In the genomic region with DNA sequence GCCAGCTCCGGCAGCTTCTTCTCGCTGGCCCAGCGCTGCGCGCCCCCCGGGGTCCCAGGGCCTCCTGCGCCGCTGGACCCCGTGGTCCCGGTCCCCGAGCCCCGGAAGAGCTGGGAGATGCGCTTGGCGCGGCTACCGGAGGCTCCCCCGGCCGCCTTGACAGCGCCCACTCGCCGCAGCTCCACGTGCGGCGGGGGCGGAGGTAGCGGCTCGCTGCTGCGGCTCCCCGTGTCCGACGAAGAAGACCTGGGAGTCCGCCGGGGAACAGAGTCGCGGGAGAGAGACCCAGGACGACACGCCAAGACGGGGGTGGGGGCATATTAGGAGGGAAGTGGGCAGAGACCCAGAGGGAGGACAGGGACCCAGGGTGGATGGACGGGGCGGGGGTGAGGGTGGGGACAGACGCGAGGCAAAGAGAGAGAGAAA, we compare ENCODE assay signal across 9 cellular contexts. TPM values are rescaled to one million over a fixed set of nuclear protein-coding genes. Genes with fewer than 3 reads are reported as not detected.
DNase-seq lines count a peak whose midpoint lies in the region; ATAC-seq, FAIRE-seq and TF ChIP-seq lines count a peak whose summit lies in the region.
"Had no signal": no experiment of that assay in that cellular context is flagged by ENCODE, and none has a peak within 500 bp of the region (broad histone marks: within the 10 kb centered on the region; RNA-seq: fewer than 3 reads in every experiment).

No MANE protein-coding gene starts in this region.

- H3K4me1 ChIP-seq in right atrium auricular region: peaks cover 0 to 17% of the 10 kb centered on the region in 2 donors
- peaks cover 5% of the 10 kb centered on the region for H3K4me1 ChIP-seq in mesendoderm (ENCODE audit: control insufficient read depth, low read depth, low read length)

- H3K18ac ChIP-seq in mesendoderm (ENCODE audit: low read length): peak overlapping the region; percentile 25

- TF ChIP-seq CTCF in right atrium auricular region (IDR thresholded peaks at IDR 0.05): no peak

- H3K36me3 ChIP-seq in right atrium auricular region (no peaks in the 10 kb centered on the region), mesendoderm (ENCODE audit: control insufficient read depth, insufficient read depth, low read length) (no peaks in the 10 kb centered on the region)

- H3K27ac ChIP-seq in right atrium auricular region (peak overlapping the region; percentile 79 to 80), cingulate gyrus (ENCODE audit: low read depth, low read length) (peak overlapping the region; percentile 54), mesendoderm (ENCODE audit: low read depth, low read length) (no peak overlapping the region)

- H3K23ac ChIP-seq in mesendoderm (ENCODE audit: low read length): no peak overlapping the region

- no peak overlapping the region for H2BK5ac ChIP-seq in mesendoderm (ENCODE audit: low read length)

- H3K4me2 ChIP-seq in mesendoderm (ENCODE audit: low read length): peak overlapping the region; percentile 95

- intact Hi-C loops in cardiac septum (cut with DNase I): loop anchor here (2.0 kb wide), 1 partner anchor 65 kb away; no protein-coding TSS in a partner anchor

- H2BK120ac ChIP-seq in mesendoderm (ENCODE audit: low read depth, low read length): no peak overlapping the region

- DNase-seq in right atrium auricular region (ENCODE audit: low spot score): no peak
- DNase-seq in cardiac septum (ENCODE audit: low spot score): no peak
- no peak for DNase-seq in mesendoderm
- no peak for DNase-seq in urothelium cell line (ENCODE audit: low spot score)

- H3K9ac ChIP-seq in mesendoderm (ENCODE audit: low read length): peak overlapping the region; percentile 59

- no peaks in the 10 kb centered on the region for H3K79me2 ChIP-seq in mesendoderm (ENCODE audit: control insufficient read depth, insufficient read depth, low read length)

- WGBS in mesendoderm (ENCODE audit: extremely low coverage, insufficient coverage, low lambda C conversion rate): no CpG with 5 or more reads among the region's 42 CpGs

- ATAC-seq in HG03439 (IDR thresholded peaks at IDR 0.05; ENCODE audit: unreplicated experiment): no peak
- no peak for ATAC-seq in HG02678 (IDR thresholded peaks at IDR 0.05; ENCODE audit: unreplicated experiment)
- ATAC-seq in GM21737 (IDR thresholded peaks at IDR 0.05; ENCODE audit: unreplicated experiment): no peak

- no peak overlapping the region for H4K8ac ChIP-seq in mesendoderm (ENCODE audit: low read depth, low read length)

- H3K9me3 ChIP-seq in right atrium auricular region: no peaks in the 10 kb centered on the region

- H3K56ac ChIP-seq in mesendoderm (ENCODE audit: low read length): peak overlapping the region; percentile 83

- H4K5ac ChIP-seq in mesendoderm (ENCODE audit: low read length): no peak overlapping the region

- FAIRE-seq in urothelium cell line (lab: Jason Lieb, UNC): no peak

- H3K4ac ChIP-seq in mesendoderm (ENCODE audit: low read depth, low read length): no peak overlapping the region

- H3K4me3 ChIP-seq in right atrium auricular region (peak overlapping the region; percentile 55 to 63), mesendoderm (ENCODE audit: low read length) (peak overlapping the region; percentile 25)

- H2BK15ac ChIP-seq in mesendoderm (replicated peaks; ENCODE audit: low read depth): no peak overlapping the region

- H2AK5ac ChIP-seq in mesendoderm (ENCODE audit: low read length): no peak overlapping the region

- H3K27me3 ChIP-seq in right atrium auricular region (no peaks in the 10 kb centered on the region), mesendoderm (ENCODE audit: insufficient read depth, low read length, poor library complexity) (peaks cover 4% of the 10 kb centered on the region)

- H3K79me1 ChIP-seq in mesendoderm (ENCODE audit: low read length): no peaks in the 10 kb centered on the region

RNA-seq across cellular contexts. Expression of a gene that starts 1.0 kb away (rescaled TPM):
- total RNA-seq in right atrium auricular region: 10 to 100 TPM; 13.6 to 22.9 TPM
- total RNA-seq in cardiac septum: 13.6 TPM
- 3.3 TPM for polyA plus RNA-seq in mesendoderm (2013, experiment 1 of 2)
- 3.7 TPM for polyA plus RNA-seq in mesendoderm (2013, experiment 2 of 2)

RNA-seq across cellular contexts. Expression of a gene that starts 7.3 kb away (rescaled TPM):
- total RNA-seq in right atrium auricular region (not detected), cardiac septum (0.83 TPM)
- 0.45 TPM for polyA plus RNA-seq in mesendoderm (2013, experiment 1 of 2)
- 0.24 TPM for polyA plus RNA-seq in mesendoderm (2013, experiment 2 of 2)
- total RNA-seq: T-helper 1 cell treated with Interleukin-12 subunit alpha and Interleukin-12 subunit beta and Interleukin-4 antibody, amounts not matched to agents 30 ng/mL and 1 ng/mL, for 36 hours had no signal

RNA-seq across cellular contexts. Expression of a gene that starts 13.0 kb away (rescaled TPM):
- total RNA-seq in right atrium auricular region (1 to 10 TPM; 3.1 to 3.3 TPM), cardiac septum (1.6 TPM)
- polyA plus RNA-seq in mesendoderm (2013, experiment 1 of 2): 3.4 TPM
- 3.4 TPM for polyA plus RNA-seq in mesendoderm (2013, experiment 2 of 2)

RNA-seq across cellular contexts. Expression of a gene that starts 15.9 kb away (rescaled TPM):
- total RNA-seq in right atrium auricular region: not detected
- total RNA-seq in cardiac septum: not detected
- polyA plus RNA-seq in mesendoderm (2013, experiment 1 of 2): 0.46 TPM
- polyA plus RNA-seq in mesendoderm (2013, experiment 2 of 2): 0.48 TPM
- total RNA-seq: T-helper 1 cell treated with Interleukin-12 subunit alpha and Interleukin-12 subunit beta and Interleukin-4 antibody, amounts not matched to agents 30 ng/mL and 1 ng/mL, for 36 hours had no signal

RNA-seq across cellular contexts. Expression of a gene that starts 19.9 kb away (rescaled TPM):
- 1 to 10 TPM in 1 of 2 donors, under 1 TPM in 1; 0.70 to 2.4 TPM for total RNA-seq in right atrium auricular region
- 3.2 TPM for total RNA-seq in cardiac septum
- 0.69 TPM for polyA plus RNA-seq in mesendoderm (2013, experiment 1 of 2)
- polyA plus RNA-seq in mesendoderm (2013, experiment 2 of 2): 0.71 TPM
